ENCODE assay signal across 8 cellular contexts in the genomic region with DNA sequence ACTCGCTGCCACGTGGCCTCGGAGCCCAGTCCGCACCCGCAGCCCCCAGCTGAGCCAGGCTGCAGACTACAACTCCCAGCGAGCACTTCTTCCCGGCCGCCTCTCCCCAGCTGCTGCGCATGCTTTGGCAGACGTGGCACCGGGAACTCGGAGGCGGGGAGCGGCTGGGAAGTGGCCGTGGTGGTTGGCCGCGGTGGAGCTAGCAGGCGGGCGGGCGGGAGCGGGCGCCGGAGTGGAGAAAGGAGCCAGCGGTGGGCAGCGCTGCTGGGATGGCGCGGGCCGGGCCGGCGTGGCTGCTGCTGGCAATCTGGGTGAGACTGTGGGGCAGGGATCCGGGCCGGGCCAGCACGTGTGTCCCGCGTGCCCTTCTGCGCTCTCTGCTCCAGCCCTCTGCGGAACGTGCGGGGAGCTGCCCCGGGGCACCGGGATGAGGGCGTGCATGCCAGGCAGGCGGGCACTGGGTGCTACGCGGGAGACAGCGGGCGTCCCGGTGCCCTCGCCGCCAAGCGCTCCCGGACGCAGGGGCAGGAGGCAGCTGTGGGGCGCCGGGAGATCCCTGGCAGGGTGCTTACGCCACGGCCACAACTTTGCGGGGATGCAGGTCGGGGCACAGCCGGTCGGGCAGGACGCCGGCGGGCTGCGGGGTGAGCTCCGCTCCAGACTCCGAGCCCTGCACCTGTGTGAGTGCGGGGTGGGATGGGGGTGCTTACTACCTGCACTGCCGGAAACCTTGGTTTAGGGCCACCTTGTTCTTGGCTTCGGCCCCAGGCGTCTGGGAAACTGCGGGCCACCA. TPM values are rescaled to one million over a fixed set of nuclear protein-coding genes. Genes with fewer than 3 reads are reported as not detected.
A peak's percentile ranks its signal among the peaks of the same experiment; 100 is the strongest.
DNase-seq lines count a peak whose midpoint lies in the region; ATAC-seq and TF ChIP-seq lines count a peak whose summit lies in the region.

A gene (plus strand): TSS at position 130 of the 793 bp plus-strand sequence. CDS start 140 bp downstream, at position 270.

- H3K9me3 Mint-ChIP-seq in activated CD4-positive, alpha-beta memory T cell treated with anti-CD3 and anti-CD28 coated beads for 36 hours: no peaks in the 10 kb centered on the region

- DNase-seq in NCI-H748 (lab: John Stamatoyannopoulos, UW; ENCODE audit: unreplicated experiment) (peak; percentile 88), lung microvascular endothelial cell (ENCODE audit: low read depth in 2 of 2) (peak; percentile 91 to 95)
- DNase-seq in activated CD4-positive, alpha-beta memory T cell treated with anti-CD3 and anti-CD28 coated beads for 36 hours: peak; percentile 84
- DNase-seq in effector memory CD4-positive, alpha-beta T cell: no peak
- peak; percentile 56 to 84 (median 63) for DNase-seq in stimulated activated CD4-positive, alpha-beta T cell treated with anti-CD3 and anti-CD28 coated beads, TNF-alpha, amount 100 ng/mL, for 24 hours (ENCODE audit: low read depth in 3 of 3)

- CTCF ChIA-PET in activated CD4-positive, alpha-beta memory T cell treated with anti-CD3 and anti-CD28 coated beads for 36 hours (lab: Charles Lee): interaction anchor here (0.7 to 1.5 kb wide), 5 partner anchors 37 to 1520 kb away, joined by 3 to 4 read pairs (median 3); a partner anchor contains a TSS

- POLR2A ChIA-PET in activated CD4-positive, alpha-beta memory T cell treated with anti-CD3 and anti-CD28 coated beads for 36 hours (lab: Charles Lee): interaction anchor here (0.9 to 1.3 kb wide), 6 partner anchors 10 to 1407 kb away, joined by 3 to 6 read pairs (median 3); a partner anchor contains a TSS

- H3K36me3 ChIP-seq in effector memory CD4-positive, alpha-beta T cell (ENCODE audit: control insufficient read depth, insufficient read depth, low read length): no peaks in the 10 kb centered on the region

- no peak within 1 kb of the TSS for H3K27ac Mint-ChIP-seq in activated CD4-positive, alpha-beta memory T cell treated with anti-CD3 and anti-CD28 coated beads for 36 hours

- TF ChIP-seq CTCF in C4-2B (conservative IDR thresholded peaks at IDR 0.05): no peak

- intact Hi-C loops in activated CD4-positive, alpha-beta memory T cell treated with anti-CD3 and anti-CD28 coated beads for 36 hours (cut with micrococcal nuclease): loop anchor here (2.0 kb wide), 1 partner anchor 134 kb away; a partner anchor contains a TSS

- H3K27me3 Mint-ChIP-seq in activated CD4-positive, alpha-beta memory T cell treated with anti-CD3 and anti-CD28 coated beads for 36 hours: no peaks in the 10 kb centered on the region

- no peaks in the 10 kb centered on the region for H3K27me3 ChIP-seq in effector memory CD4-positive, alpha-beta T cell (replicated peaks; ENCODE audit: control insufficient read depth, insufficient read depth, low read length, poor library complexity, severe bottlenecking)

- ATAC-seq in GM19351 (IDR thresholded peaks at IDR 0.05; ENCODE audit: unreplicated experiment) (peak; percentile 83), HG03521 (IDR thresholded peaks at IDR 0.05; ENCODE audit: unreplicated experiment) (peak; percentile 78)

- no peaks in the 10 kb centered on the region for H3K36me3 Mint-ChIP-seq in activated CD4-positive, alpha-beta memory T cell treated with anti-CD3 and anti-CD28 coated beads for 36 hours

- H3K4me3 Mint-ChIP-seq in activated CD4-positive, alpha-beta memory T cell treated with anti-CD3 and anti-CD28 coated beads for 36 hours: peak within 1 kb of the TSS; percentile 81

- H3K4me1 ChIP-seq in effector memory CD4-positive, alpha-beta T cell (ENCODE audit: control insufficient read depth, insufficient read depth, low read length, poor library complexity, severe bottlenecking): peaks cover 4% of the 10 kb centered on the region

- H3K4me3 ChIP-seq in effector memory CD4-positive, alpha-beta T cell (ENCODE audit: insufficient read depth, low read depth, low read length, poor library complexity, severe bottlenecking): peak within 1 kb of the TSS; percentile 82

- peak within 1 kb of the TSS; percentile 97 for H3K27ac ChIP-seq in C4-2B
- no peak within 1 kb of the TSS for H3K27ac ChIP-seq in effector memory CD4-positive, alpha-beta T cell (ENCODE audit: insufficient read depth, low read length, poor library complexity, severe bottlenecking)

- no peaks in the 10 kb centered on the region for H3K9me3 ChIP-seq in effector memory CD4-positive, alpha-beta T cell (ENCODE audit: control insufficient read depth, low read length)

- H3K4me1 Mint-ChIP-seq in activated CD4-positive, alpha-beta memory T cell treated with anti-CD3 and anti-CD28 coated beads for 36 hours (ENCODE audit: low read depth): peaks cover 30% of the 10 kb centered on the region

RNA-seq across cellular contexts. Expression of the gene that starts here (rescaled TPM):
- 10 to 100 TPM; 21.7 to 21.8 TPM for total RNA-seq in activated CD4-positive, alpha-beta memory T cell treated with anti-CD3 and anti-CD28 coated beads for 36 hours
- total RNA-seq in lung microvascular endothelial cell: 53.4 and 60.4 TPM in 2 replicates

Comparison
In these comparisons a context has a peak if more than half of its experiments do, and no peak if none do; other contexts are left out.
1. DNase-seq: peak in NCI-H748 (single experiment), activated CD4-positive, alpha-beta memory T cell treated with anti-CD3 and anti-CD28 coated beads for 36 hours (single experiment), lung microvascular endothelial cell (2 of 2) and stimulated activated CD4-positive, alpha-beta T cell treated with anti-CD3 and anti-CD28 coated beads, TNF-alpha, amount 100 ng/mL, for 24 hours (3 of 3); none in effector memory CD4-positive, alpha-beta T cell (0 of 3).